In the genomic region with DNA sequence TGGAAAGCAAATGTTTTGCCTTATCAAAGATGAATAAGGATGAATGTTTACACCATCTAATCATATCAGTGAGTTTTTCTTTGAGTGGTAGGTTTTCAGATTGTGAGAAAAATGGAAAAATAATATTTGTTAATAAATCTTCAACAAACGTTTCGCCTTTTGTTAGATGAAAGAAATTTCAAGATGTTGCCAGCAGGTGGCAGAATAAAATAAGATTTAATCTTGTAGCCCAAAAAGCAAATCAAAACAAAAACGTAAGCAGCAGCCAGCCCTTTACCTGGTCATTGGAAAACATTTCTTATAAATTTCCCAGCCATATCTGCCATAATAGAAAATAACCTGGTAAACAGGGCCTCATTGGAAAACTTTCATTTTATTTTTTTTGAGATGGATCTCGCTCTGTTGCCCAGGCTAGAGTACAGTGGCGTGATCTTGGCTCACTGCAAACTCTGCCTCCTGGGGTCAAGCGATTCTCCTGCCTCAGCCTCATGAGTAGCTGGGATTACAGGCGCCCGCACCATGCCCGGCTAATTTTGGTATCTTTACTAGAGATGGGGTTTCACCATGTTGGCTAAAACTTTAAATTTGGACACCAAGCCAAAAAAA, we compare ENCODE assay signal across 8 cellular contexts. TPM values are rescaled to one million over a fixed set of nuclear protein-coding genes. Genes with fewer than 3 reads are reported as not detected.
DNase-seq lines count a peak whose midpoint lies in the region; ATAC-seq, FAIRE-seq and TF ChIP-seq lines count a peak whose summit lies in the region.

No MANE protein-coding gene starts in this region.

- H3K27me3 Mint-ChIP-seq in HFFc6 (ENCODE audit: insufficient read depth), result no peaks in the 10 kb centered on the region; the same call in 1 of the 2 replicates

- no peaks in the 10 kb centered on the region for H3K9me3 Mint-ChIP-seq in HFFc6

- peak; percentile 87 for TF ChIP-seq CTCF in HFFc6 (IDR thresholded peaks at IDR 0.05)

- no peak overlapping the region for H3K27ac Mint-ChIP-seq in HFFc6

- ATAC-seq in HG02870 (IDR thresholded peaks at IDR 0.05; ENCODE audit: unreplicated experiment) (no peak), GM19463 (IDR thresholded peaks at IDR 0.05; ENCODE audit: unreplicated experiment) (no peak), GM18909 (IDR thresholded peaks at IDR 0.05; ENCODE audit: poor library complexity, unreplicated experiment) (no peak)

- peak; percentile 5 for FAIRE-seq in colon (lab: Jason Lieb, UNC)

- no peaks in the 10 kb centered on the region for H3K36me3 Mint-ChIP-seq in HFFc6 (ENCODE audit: low read depth)

- DNase-seq in D341Med (ENCODE audit: low spot score) (peak; percentile 59), HFFc6 (peak; percentile 51), NOMO-1 (lab: John Stamatoyannopoulos, UW; ENCODE audit: unreplicated experiment in 2 of 2) (peak; percentile 33 to 53), midbrain (lab: John Stamatoyannopoulos, UW) (peak; percentile 56)

- H3K4me3 Mint-ChIP-seq in HFFc6, result no peak overlapping the region

- H3K4me1 Mint-ChIP-seq in HFFc6 (ENCODE audit: low read depth), result no peaks in the 10 kb centered on the region

RNA-seq across cellular contexts. Expression of a gene that starts 15.4 kb away (rescaled TPM):
- 10 to 100 TPM in 5 of 6 experiments, 1 to 10 TPM in 1; 9.7 to 13.8 (median 12.6) TPM for total RNA-seq in HFFc6 (2021; fragmentation: NEBNext Ultra II Directional; extraction: Animal tissue kit (Norgen Biotek cat#: 25700))

RNA-seq across cellular contexts. Expression of a gene that starts 27.7 kb away (rescaled TPM):
- total RNA-seq in HFFc6 (2021; fragmentation: NEBNext Ultra II Directional; extraction: Animal tissue kit (Norgen Biotek cat#: 25700)), result under 1 TPM in 5 of 6 experiments, not detected in 1; 0.14 to 0.40 (median 0.23) TPM
